Comparison of ENCODE assay signal across 23 cellular contexts in genomic region chr11:75797796-75798195, GRCh38.
A peak's percentile ranks its signal among the peaks of the same experiment; 100 is the strongest.
DNase-seq lines count a peak whose midpoint lies in the region; ATAC-seq and TF ChIP-seq lines count a peak whose summit lies in the region.
"Had no signal": no experiment of that assay in that cellular context is flagged by ENCODE, and none has a peak within 500 bp of the region (broad histone marks: within the 10 kb centered on the region; RNA-seq: fewer than 3 reads in every experiment).

No MANE protein-coding gene starts in this region.

- H3K9me3 ChIP-seq in RWPE2 (ENCODE audit: severe bottlenecking), result no peaks in the 10 kb centered on the region
- H3K9me3 ChIP-seq: pancreas, tibial artery had no signal

- no peaks in the 10 kb centered on the region for H3K36me3 ChIP-seq in RWPE2 (ENCODE audit: low read depth)
- H3K36me3 ChIP-seq: brain microvascular endothelial cell, pancreas, tibial artery had no signal

- ATAC-seq in RWPE2 (ENCODE audit: low read depth) (peak; percentile 66), GM18520 (IDR thresholded peaks at IDR 0.05; ENCODE audit: unreplicated experiment) (no peak)
- ATAC-seq: activated CD8-positive, alpha-beta memory T cell treated with anti-CD3 and anti-CD28 coated beads, Interleukin-2, amount 10 ng/mL, durations not matched to agents 7 days and 5 days; activated T-helper 17 cell treated with anti-CD3 and anti-CD28 coated beads, Interleukin-2, amount 50 U/mL, for 72 hours; naive thymus-derived CD8-positive, alpha-beta T cell; pancreas had no signal

- H3K27ac ChIP-seq in RWPE2 (ENCODE audit: poor library complexity, severe bottlenecking), result no peak overlapping the region
- H3K27ac ChIP-seq: brain microvascular endothelial cell, pancreas, tibial artery had no signal

- H3K4me3 ChIP-seq in RWPE2 (ENCODE audit: severe bottlenecking), result no peak overlapping the region
- H3K4me3 ChIP-seq: pancreas, tibial artery had no signal

- TF ChIP-seq CTCF in RWPE2 (IDR thresholded peaks at IDR 0.05; ENCODE audit: poor library complexity, severe bottlenecking), result no peak

- no peaks in the 10 kb centered on the region for H3K27me3 ChIP-seq in RWPE2 (ENCODE audit: insufficient read depth, poor library complexity, severe bottlenecking)
- H3K27me3 ChIP-seq: brain microvascular endothelial cell, pancreas, tibial artery had no signal

- DNase-seq in AG08395 (ENCODE audit: low spot score) (peak; percentile 50), EL (peak; percentile 79), RWPE2 (ENCODE audit: low spot score) (no peak), islet precursor cell (peak; percentile 73), NCI-H1694 (lab: John Stamatoyannopoulos, UW) (no peak), hippocampal formation (lab: John Stamatoyannopoulos, UW) (no peak), AML-193 (lab: John Stamatoyannopoulos, UW) (no peak)
- DNase-seq: activated CD8-positive, alpha-beta memory T cell treated with anti-CD3 and anti-CD28 coated beads, Interleukin-2, amount 10 ng/mL, durations not matched to agents 7 days and 5 days; brain microvascular endothelial cell; cortex of kidney; DMS79 treated with DMSO at 0.1 percent for 48 hours; H7; naive thymus-derived CD8-positive, alpha-beta T cell; NCI-H1092 treated with DMSO at 0.1 percent for 48 hours; NCI-H2081 treated with DMSO at 0.1 percent for 48 hours; NCI-H510A; RPMI8226; stimulated activated CD4-positive, alpha-beta T cell treated with anti-CD3 and anti-CD28 coated beads, Interleukin-1b, Interleukin-23, amount 100 ng/mL, for 48 hours; stimulated activated naive B cell treated with anti-CD40 and anti-IgM and Interleukin-4, amounts not matched to agents 10 μg/mL and 1 μg/mL and 100 μg/mL, for 72 hours; tibial artery had no signal

- H3K4me1 ChIP-seq in RWPE2 (ENCODE audit: insufficient read depth, poor library complexity, severe bottlenecking), result peaks cover 14% of the 10 kb centered on the region

Comparison
In these comparisons a context has a peak if more than half of its experiments do, and no peak if none do; other contexts are left out.
1. DNase-seq: peak in AG08395 (single experiment), EL (single experiment) and islet precursor cell (single experiment); none in RWPE2 (single experiment), NCI-H1694 (single experiment), hippocampal formation (0 of 2) and AML-193 (0 of 2).